1 cellular context compared by ENCODE assay signal in genomic region chr11:57310630-57311086, GRCh38.
TF ChIP-seq lines count a peak whose summit lies in the region.

No MANE protein-coding gene starts in this region.

TF ChIP-seq in HepG2, 621 proteins besides CTCF, POLR2A, EP300 and RAD21 (continued from another document and continues in another):
- TF ChIP-seq ZNF12 (CRISPR knock-in tag; IDR thresholded peaks at IDR 0.05) (no peak), HDAC2 (CRISPR knock-in tag; IDR thresholded peaks at IDR 0.05) (peak; percentile 69), NR2F2 (IDR thresholded peaks at IDR 0.05; ENCODE audit: borderline replicate concordance, low read depth) (peak; percentile 10; the same call in 1 of the 2 replicates), ZNF331 (CRISPR knock-in tag; IDR thresholded peaks at IDR 0.05) (peak; percentile 59; the same call in 1 of the 2 replicates), ZNF790 (CRISPR knock-in tag; IDR thresholded peaks at IDR 0.05; ENCODE audit: borderline replicate concordance) (peak; percentile 55; the same call in 1 of the 2 replicates), KMT2A (CRISPR knock-in tag; IDR thresholded peaks at IDR 0.05) (no peak), LCORL (IDR thresholded peaks at IDR 0.05) (no peak), LCORL (CRISPR knock-in tag; IDR thresholded peaks at IDR 0.05) (0 out of 2 replicates have a peak, but pooled peaks have one; percentile 29), PAXIP1 (CRISPR knock-in tag; conservative IDR thresholded peaks at IDR 0.05) (peak; percentile 63), ZGPAT (CRISPR knock-in tag; IDR thresholded peaks at IDR 0.05) (no peak; the same call in 1 of the 2 replicates), MAX (IDR thresholded peaks at IDR 0.05) (peak; percentile 42; the same call in 1 of the 2 replicates), ETV5 (CRISPR knock-in tag; IDR thresholded peaks at IDR 0.05; ENCODE audit: borderline replicate concordance) (no peak; the same call in 1 of the 2 replicates), ONECUT2 (CRISPR knock-in tag; IDR thresholded peaks at IDR 0.05) (peak; percentile 92), HIC2 (CRISPR knock-in tag; IDR thresholded peaks at IDR 0.05; ENCODE audit: low read depth) (peak; percentile 96), CEBPG (CRISPR knock-in tag; IDR thresholded peaks at IDR 0.05) (peak; percentile 96), ZBTB7A (CRISPR knock-in tag; IDR thresholded peaks at IDR 0.05) (peak; percentile 94), CHD4 (IDR thresholded peaks at IDR 0.05; ENCODE audit: borderline replicate concordance, low read length) (0 out of 2 replicates have a peak, but pooled peaks have one; percentile 17), PAWR (CRISPR knock-in tag; IDR thresholded peaks at IDR 0.05; ENCODE audit: borderline replicate concordance) (no peak), ZNF768 (CRISPR knock-in tag; IDR thresholded peaks at IDR 0.05) (peak; percentile 92), ADNP (CRISPR knock-in tag; IDR thresholded peaks at IDR 0.05) (no peak), ZNF121 (CRISPR knock-in tag; IDR thresholded peaks at IDR 0.05) (no peak; the same call in 1 of the 2 replicates), GMEB1 (CRISPR knock-in tag; IDR thresholded peaks at IDR 0.05; ENCODE audit: borderline replicate concordance) (peak; percentile 1; the same call in 1 of the 2 replicates), ZNF350 (CRISPR knock-in tag; IDR thresholded peaks at IDR 0.05; ENCODE audit: borderline replicate concordance, low read depth) (no peak), AGO1 (IDR thresholded peaks at IDR 0.05; ENCODE audit: low read depth, low read length, poor library complexity, severe bottlenecking) (no peak), SKIL (CRISPR knock-in tag; IDR thresholded peaks at IDR 0.05; ENCODE audit: borderline replicate concordance) (0 out of 2 replicates have a peak, but pooled peaks have one; percentile 19), ZNF296 (CRISPR knock-in tag; conservative IDR thresholded peaks at IDR 0.05) (no peak), FOXP1 (IDR thresholded peaks at IDR 0.05) (no peak), FOXP1 (CRISPR knock-in tag; IDR thresholded peaks at IDR 0.05) (peak; percentile 24; the same call in 1 of the 2 replicates), ZMAT5 (CRISPR knock-in tag; IDR thresholded peaks at IDR 0.05; ENCODE audit: borderline replicate concordance, low read depth) (no peak), TGIF2 (CRISPR knock-in tag; IDR thresholded peaks at IDR 0.05) (no peak), FOXA1 (IDR thresholded peaks at IDR 0.05) (no peak), FOXA1 (CRISPR knock-in tag; IDR thresholded peaks at IDR 0.05) (peak; percentile 89), HMG20A (CRISPR knock-in tag; IDR thresholded peaks at IDR 0.05; ENCODE audit: borderline replicate concordance) (peak; percentile 31; the same call in 1 of the 2 replicates), RFX3 (CRISPR knock-in tag; IDR thresholded peaks at IDR 0.05) (no peak), CREBL2 (CRISPR knock-in tag; IDR thresholded peaks at IDR 0.05; ENCODE audit: borderline replicate concordance) (no peak), ZBTB14 (CRISPR knock-in tag; IDR thresholded peaks at IDR 0.05) (no peak), KDM1A (CRISPR knock-in tag; IDR thresholded peaks at IDR 0.05) (peak; percentile 84; the same call in 1 of the 2 replicates), ZBTB7B (CRISPR knock-in tag; IDR thresholded peaks at IDR 0.05) (peak; percentile 60; the same call in 1 of the 2 replicates), HMGXB4 (CRISPR knock-in tag; IDR thresholded peaks at IDR 0.05; ENCODE audit: borderline replicate concordance in 1 of 2, low read depth in 1 of 2) (no peak), HDAC1 (CRISPR knock-in tag; IDR thresholded peaks at IDR 0.05) (peak; percentile 51; the same call in 1 of the 2 replicates), TOE1 (CRISPR knock-in tag; IDR thresholded peaks at IDR 0.05) (no peak), DZIP1 (CRISPR knock-in tag; IDR thresholded peaks at IDR 0.05) (0 out of 2 replicates have a peak, but pooled peaks have one; percentile 18), NFIC (IDR thresholded peaks at IDR 0.05; ENCODE audit: low read length) (peak; percentile 95), RXRB (CRISPR knock-in tag; IDR thresholded peaks at IDR 0.05; ENCODE audit: borderline replicate concordance) (peak; percentile 47), ISL2 (CRISPR knock-in tag; IDR thresholded peaks at IDR 0.05) (peak; percentile 60; the same call in 1 of the 2 replicates), CBX5 (CRISPR knock-in tag; IDR thresholded peaks at IDR 0.05; ENCODE audit: borderline replicate concordance) (no peak), ZMYM4 (CRISPR knock-in tag; IDR thresholded peaks at IDR 0.05) (peak; percentile 68; the same call in 1 of the 2 replicates)
